22 cellular contexts compared by ENCODE assay signal in genomic region chr13:85194482-85194881, GRCh38.
DNase-seq lines count a peak whose midpoint lies in the region; ATAC-seq lines count a peak whose summit lies in the region.
"Had no signal": no experiment of that assay in that cellular context is flagged by ENCODE, and none has a peak within 500 bp of the region (broad histone marks: within the 10 kb centered on the region; RNA-seq: fewer than 3 reads in every experiment).

No MANE protein-coding gene starts in this region.

- no peak overlapping the region; the same call in 1 of the 2 replicates for H3K27ac ChIP-seq in Karpas-422 (ENCODE audit: low read length)
- H3K27ac ChIP-seq: KMS-11 had no signal

- no peaks in the 10 kb centered on the region for H4K20me1 ChIP-seq in Karpas-422 (ENCODE audit: insufficient read depth, low read depth, low read length)

- H3K9me3 ChIP-seq in Karpas-422 (ENCODE audit: low read length), result peaks cover 11% of the 10 kb centered on the region
- H3K9me3 ChIP-seq: Caco-2 had no signal

- peaks cover 8% of the 10 kb centered on the region; the same call in 1 of the 2 replicates for H3K4me1 ChIP-seq in Karpas-422 (ENCODE audit: low read length)

- no peak overlapping the region for H3K4me3 ChIP-seq in Karpas-422 (ENCODE audit: low read length)
- H3K4me3 ChIP-seq: MG63 had no signal

- ATAC-seq in left colon, result peak; percentile 40
- ATAC-seq: SK-N-SH treated with all-trans-retinoic acid at 6 μM for 48 hours had no signal

- DNase-seq in NCI-H1092 treated with DMSO at 0.1 percent for 48 hours (lab: John Stamatoyannopoulos, UW) (peak; percentile 34), NCI-H1092 (lab: John Stamatoyannopoulos, UW) (no peak), Karpas-422 (no peak), NCI-H2196 (lab: John Stamatoyannopoulos, UW; ENCODE audit: unreplicated experiment) (peak; percentile 1), left colon (no peak), COLO668 (lab: John Stamatoyannopoulos, UW; ENCODE audit: unreplicated experiment) (no peak), superior temporal gyrus (ENCODE audit: extremely low spot score) (no peak)
- DNase-seq in stimulated activated CD4-positive, alpha-beta T cell treated with anti-CD3 and anti-CD28 coated beads, Interleukin-2, amount 100 ng/mL, for 48 hours, result no peak
- DNase-seq: Caco-2; CD4-positive, CD25-positive, alpha-beta regulatory T cell; DMS79; HFFc6; MG63; NCI-H1436; NCI-H2029 treated with DMSO at 0.1 percent for 48 hours; OCI-M1; RPMI8226; SIG-M5; T-helper 1 cell; T-helper 9 cell had no signal

- H3K36me3 ChIP-seq in Karpas-422 (ENCODE audit: insufficient read depth, low read length), result no peaks in the 10 kb centered on the region; the same call in 1 of the 2 replicates
- H3K36me3 ChIP-seq: MG63 had no signal

- H3K4me2 ChIP-seq in Karpas-422 (ENCODE audit: low read depth, low read length, poor library complexity, severe bottlenecking), result no peak overlapping the region
- H3K4me2 ChIP-seq: KMS-11 had no signal

- no peaks in the 10 kb centered on the region for H3K9me2 ChIP-seq in Karpas-422 (replicated peaks; ENCODE audit: insufficient read depth, low read length)

- intact Hi-C loops in left colon (cut with DNase I, micrococcal nuclease), result no loop called here

- H3K27me3 ChIP-seq in Karpas-422 (ENCODE audit: low read length), result no peaks in the 10 kb centered on the region
- H3K27me3 ChIP-seq: MG63 had no signal

- H2AFZ ChIP-seq in Karpas-422 (ENCODE audit: low read length), result 0 out of 2 replicates have a peak overlapping the region, but pooled peaks have one; percentile 46

- no peaks in the 10 kb centered on the region for H3K79me2 ChIP-seq in Karpas-422 (ENCODE audit: low read length)

- H3K9ac ChIP-seq in Karpas-422 (ENCODE audit: low read length), result no peak overlapping the region
- H3K9ac ChIP-seq: KMS-11 had no signal

Comparison
In these comparisons a context has a peak if more than half of its experiments do, and no peak if none do; other contexts are left out.
1. DNase-seq: peak in NCI-H1092 treated with DMSO at 0.1 percent for 48 hours (single experiment) and NCI-H2196 (single experiment); none in NCI-H1092 (single experiment), Karpas-422 (single experiment), left colon (0 of 2), COLO668 (single experiment), stimulated activated CD4-positive, alpha-beta T cell treated with anti-CD3 and anti-CD28 coated beads, Interleukin-2, amount 100 ng/mL, for 48 hours (0 of 2) and superior temporal gyrus (single experiment).